24 cellular contexts compared by ENCODE assay signal in genomic region chrX:133534172-133534571, GRCh38.
"Had no signal": no experiment of that assay in that cellular context is flagged by ENCODE, and none has a peak within 500 bp of the region (broad histone marks: within the 10 kb centered on the region; RNA-seq: fewer than 3 reads in every experiment).

No MANE protein-coding gene starts in this region.

- H3K9me3 Mint-ChIP-seq: dendritic cell treated with granulocyte-macrophage colony-stimulating factor and Interleukin-4, amounts not matched to agents 40 ng/mL and 50 ng/mL, for 4 days; effector memory CD8-positive, alpha-beta T cell; endodermal cell; naive thymus-derived CD4-positive, alpha-beta T cell had no signal

- H3K4me3 Mint-ChIP-seq: dendritic cell treated with granulocyte-macrophage colony-stimulating factor and Interleukin-4, amounts not matched to agents 40 ng/mL and 50 ng/mL, for 4 days; effector memory CD8-positive, alpha-beta T cell; endodermal cell; naive thymus-derived CD4-positive, alpha-beta T cell had no signal

- H3K4me3 ChIP-seq: colonic mucosa, esophagus squamous epithelium, gastrocnemius medialis, heart right ventricle, left lung, lower lobe of right lung had no signal

- DNase-seq: colonic mucosa; cortex of kidney; effector CD8-positive, alpha-beta T cell; effector memory CD8-positive, alpha-beta T cell; endodermal cell; erythroblast; esophagus squamous epithelium; foreskin fibroblast; foreskin melanocyte; gastrocnemius medialis; glutamatergic neuron; head of caudate nucleus; heart right ventricle; hippocampal formation; left cardiac atrium; left lung; left ventricle myocardium superior; lower lobe of right lung; mesendoderm; midbrain; naive thymus-derived CD4-positive, alpha-beta T cell had no signal

- ATAC-seq: effector memory CD8-positive, alpha-beta T cell; esophagus mucosa; gastrocnemius medialis; heart right ventricle; left cardiac atrium; left lung; left ventricle myocardium superior; lower lobe of right lung; naive thymus-derived CD4-positive, alpha-beta T cell had no signal

- H3K36me3 ChIP-seq: colonic mucosa, esophagus squamous epithelium, gastrocnemius medialis, heart right ventricle, left lung, lower lobe of right lung had no signal

- H3K27me3 Mint-ChIP-seq: effector memory CD8-positive, alpha-beta T cell; naive thymus-derived CD4-positive, alpha-beta T cell had no signal

- H3K4me1 Mint-ChIP-seq: naive thymus-derived CD4-positive, alpha-beta T cell had no signal

- H3K4me1 ChIP-seq: colonic mucosa, esophagus squamous epithelium, heart right ventricle, left lung, lower lobe of right lung had no signal

- H3K9me3 ChIP-seq: colonic mucosa, esophagus squamous epithelium, gastrocnemius medialis, heart right ventricle, left lung, lower lobe of right lung had no signal

- H3K27ac ChIP-seq: colonic mucosa, epithelial cell of prostate, esophagus squamous epithelium, gastrocnemius medialis, heart right ventricle, left lung, lower lobe of right lung had no signal

- H3K27me3 ChIP-seq: colonic mucosa, esophagus squamous epithelium, gastrocnemius medialis, heart right ventricle, left lung had no signal
